Comparison of ENCODE assay signal across 20 cellular contexts in the genomic region with DNA sequence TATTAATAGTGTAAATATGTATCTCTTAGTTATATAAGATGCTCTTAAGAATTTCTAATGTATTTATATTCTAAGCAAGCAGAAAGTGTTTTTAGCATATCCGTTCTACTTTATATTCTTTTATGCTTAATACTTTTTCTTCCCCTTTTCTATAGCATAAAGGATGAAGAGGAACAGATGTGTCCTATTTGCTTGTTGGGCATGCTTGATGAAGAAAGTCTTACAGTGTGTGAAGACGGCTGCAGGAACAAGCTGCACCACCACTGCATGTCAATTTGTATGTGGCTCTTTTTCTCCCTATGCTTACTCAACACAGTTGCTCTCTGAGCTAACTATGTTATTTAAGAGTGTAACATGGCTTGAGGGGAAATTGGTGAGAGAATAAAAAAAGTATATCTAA. TPM values are rescaled to one million over a fixed set of nuclear protein-coding genes. Genes with fewer than 3 reads are reported as not detected.
A peak's percentile ranks its signal among the peaks of the same experiment; 100 is the strongest.
DNase-seq lines count a peak whose midpoint lies in the region; ATAC-seq, FAIRE-seq and TF ChIP-seq lines count a peak whose summit lies in the region.
"Had no signal": no experiment of that assay in that cellular context is flagged by ENCODE, and none has a peak within 500 bp of the region (broad histone marks: within the 10 kb centered on the region; RNA-seq: fewer than 3 reads in every experiment).

No MANE protein-coding gene starts in this region.

- intact Hi-C loops in natural killer cell (cut with micrococcal nuclease), result no loop called here
- intact Hi-C loops in vagina (cut with DNase I), result no loop called here

- H3K4me3 ChIP-seq in vagina, result no peak overlapping the region

- H3K9me3 ChIP-seq in T-helper 17 cell (ENCODE audit: control insufficient read depth, low read length, poor library complexity, severe bottlenecking), result no peaks in the 10 kb centered on the region
- no peaks in the 10 kb centered on the region for H3K9me3 ChIP-seq in vagina
- H3K9me3 ChIP-seq: BE2C, SK-N-SH had no signal

- H3K9me3 Mint-ChIP-seq in natural killer cell, result no peaks in the 10 kb centered on the region
- no peaks in the 10 kb centered on the region for H3K9me3 Mint-ChIP-seq in natural killer cell treated with Interleukin-12 subunit alpha and Interleukin-12 subunit beta and Interleukin-15 and Interleukin-18, amount 100 ng/mL, for 72 hours
- no peaks in the 10 kb centered on the region for H3K9me3 Mint-ChIP-seq in stimulated activated memory B cell treated with anti-CD40 and anti-IgM and Interleukin-4, amounts not matched to agents 10 μg/mL and 1 μg/mL and 100 μg/mL, for 72 hours

- peak; percentile 40 for FAIRE-seq in GM12892 (lab: Jason Lieb, UNC)
- FAIRE-seq: RCC 7860 had no signal

- no peaks in the 10 kb centered on the region for H3K27me3 ChIP-seq in vagina
- H3K27me3 ChIP-seq: BE2C had no signal

- H3K4me1 ChIP-seq in vagina, result no peaks in the 10 kb centered on the region
- H3K4me1 ChIP-seq: BE2C had no signal

- H3K36me3 ChIP-seq in vagina, result peaks cover 0 to 67% of the 10 kb centered on the region in 2 donors

- H3K27ac Mint-ChIP-seq in natural killer cell, result peak overlapping the region; percentile 1 to 6
- no peak overlapping the region for H3K27ac Mint-ChIP-seq in natural killer cell treated with Interleukin-12 subunit alpha and Interleukin-12 subunit beta and Interleukin-15 and Interleukin-18, amount 100 ng/mL, for 72 hours
- peak overlapping the region; percentile 90 for H3K27ac Mint-ChIP-seq in T-helper 17 cell
- H3K27ac Mint-ChIP-seq in stimulated activated memory B cell treated with anti-CD40 and anti-IgM and Interleukin-4, amounts not matched to agents 10 μg/mL and 1 μg/mL and 100 μg/mL, for 72 hours, result peak overlapping the region; percentile 42

- no peak overlapping the region for H3K27ac ChIP-seq in vagina

- TF ChIP-seq CTCF in natural killer cell (IDR thresholded peaks at IDR 0.05) (no peak), vagina (IDR thresholded peaks at IDR 0.05) (no peak)

- TF ChIP-seq POLR2A in GM12892 (IDR thresholded peaks at IDR 0.05; ENCODE audit: low read depth, low read length) (no peak), vagina (IDR thresholded peaks at IDR 0.05) (no peak)

- H3K4me1 Mint-ChIP-seq in natural killer cell (peaks cover 0 to 5% of the 10 kb centered on the region in 2 donors), T-helper 17 cell (peaks cover 39% of the 10 kb centered on the region)
- peaks cover 2 to 15% of the 10 kb centered on the region in 2 donors for H3K4me1 Mint-ChIP-seq in natural killer cell treated with Interleukin-12 subunit alpha and Interleukin-12 subunit beta and Interleukin-15 and Interleukin-18, amount 100 ng/mL, for 72 hours (ENCODE audit: low read depth in 2 of 2)
- peaks cover 50% of the 10 kb centered on the region for H3K4me1 Mint-ChIP-seq in stimulated activated memory B cell treated with anti-CD40 and anti-IgM and Interleukin-4, amounts not matched to agents 10 μg/mL and 1 μg/mL and 100 μg/mL, for 72 hours

- in situ Hi-C loops in ACHN (cut with HindIII; ENCODE audit: low pct_ligation_motif_present, low pct_unique_long_range_greater_than_20kb, low sequenced_read_pairs), result no loop called here

- H3K4me3 Mint-ChIP-seq in natural killer cell (no peak overlapping the region), T-helper 17 cell (peak overlapping the region; percentile 49)
- H3K4me3 Mint-ChIP-seq in natural killer cell treated with Interleukin-12 subunit alpha and Interleukin-12 subunit beta and Interleukin-15 and Interleukin-18, amount 100 ng/mL, for 72 hours, result no peak overlapping the region
- H3K4me3 Mint-ChIP-seq in stimulated activated memory B cell treated with anti-CD40 and anti-IgM and Interleukin-4, amounts not matched to agents 10 μg/mL and 1 μg/mL and 100 μg/mL, for 72 hours, result no peak overlapping the region

- ATAC-seq in natural killer cell (no peak), T-helper 17 cell (no peak), GM21526 (IDR thresholded peaks at IDR 0.05; ENCODE audit: low FRiP score, unreplicated experiment) (no peak)
- no peak for ATAC-seq in natural killer cell treated with Interleukin-12 subunit alpha and Interleukin-12 subunit beta and Interleukin-15 and Interleukin-18, amount 100 ng/mL, for 72 hours
- no peak for ATAC-seq in stimulated activated memory B cell treated with anti-CD40 and anti-IgM and Interleukin-4, amounts not matched to agents 10 μg/mL and 1 μg/mL and 100 μg/mL, for 72 hours

- no peaks in the 10 kb centered on the region for H3K27me3 Mint-ChIP-seq in natural killer cell (ENCODE audit: low read depth in 2 of 2)
- H3K27me3 Mint-ChIP-seq in natural killer cell treated with Interleukin-12 subunit alpha and Interleukin-12 subunit beta and Interleukin-15 and Interleukin-18, amount 100 ng/mL, for 72 hours, result no peaks in the 10 kb centered on the region
- no peaks in the 10 kb centered on the region for H3K27me3 Mint-ChIP-seq in T-helper 17 cell
- H3K27me3 Mint-ChIP-seq in stimulated activated memory B cell treated with anti-CD40 and anti-IgM and Interleukin-4, amounts not matched to agents 10 μg/mL and 1 μg/mL and 100 μg/mL, for 72 hours, result no peaks in the 10 kb centered on the region

- DNase-seq in natural killer cell (no peak), GM12892 (ENCODE audit: insufficient read length) (no peak), T-helper 17 cell (no peak), ACHN (no peak), vagina (ENCODE audit: extremely low spot score in 2 of 2) (no peak)
- no peak for DNase-seq in natural killer cell treated with Interleukin-12 subunit alpha and Interleukin-12 subunit beta and Interleukin-15 and Interleukin-18, amount 100 ng/mL, for 72 hours (ENCODE audit: low spot score)
- DNase-seq: BE2C, DMS 273 treated with DMSO at 0.1 percent for 48 hours, GF-D8, H7, KBM-7, NCI-H1092 treated with DMSO at 0.1 percent for 48 hours, NCI-H1694, NCI-H2227 treated with DMSO at 0.1 percent for 48 hours, NCI-H524, Right ventricle myocardium superior, SK-N-SH had no signal

- H3K36me3 Mint-ChIP-seq in natural killer cell (peaks cover 20% of the 10 kb centered on the region), T-helper 17 cell (ENCODE audit: low read depth) (peaks cover 15% of the 10 kb centered on the region)
- H3K36me3 Mint-ChIP-seq in natural killer cell treated with Interleukin-12 subunit alpha and Interleukin-12 subunit beta and Interleukin-15 and Interleukin-18, amount 100 ng/mL, for 72 hours, result peaks cover 30% of the 10 kb centered on the region
- H3K36me3 Mint-ChIP-seq in stimulated activated memory B cell treated with anti-CD40 and anti-IgM and Interleukin-4, amounts not matched to agents 10 μg/mL and 1 μg/mL and 100 μg/mL, for 72 hours, result peaks cover 63% of the 10 kb centered on the region

RNA-seq across cellular contexts. Expression of gene SETD9, which starts 37.6 kb away (rescaled TPM):
- 1 to 10 TPM; 5.6 to 8.6 (median 6.0) TPM for total RNA-seq in natural killer cell
- 10 to 100 TPM in 1 of 2 donors, 1 to 10 TPM in 1; 4.5 to 12.1 TPM for total RNA-seq in natural killer cell treated with Interleukin-12 subunit alpha and Interleukin-12 subunit beta and Interleukin-15 and Interleukin-18, amount 100 ng/mL, for 72 hours
- polyA plus RNA-seq in GM12892 (2012; ENCODE audit: missing spikeins), result 6.3 TPM
- 1 to 10 TPM; 3.5 to 4.5 TPM for total RNA-seq in T-helper 17 cell
- total RNA-seq in vagina, result 2.7 TPM

RNA-seq across cellular contexts. Expression of gene MAP3K1, which starts 56.4 kb away (rescaled TPM):
- total RNA-seq in natural killer cell, result 10 to 100 TPM; 27.8 to 35.7 (median 35.5) TPM
- 10 to 100 TPM; 11.1 to 16.3 TPM for total RNA-seq in natural killer cell treated with Interleukin-12 subunit alpha and Interleukin-12 subunit beta and Interleukin-15 and Interleukin-18, amount 100 ng/mL, for 72 hours
- 4.0 TPM for polyA plus RNA-seq in GM12892 (2012; ENCODE audit: missing spikeins)
- 100 to 1,000 TPM in 1 of 2 donors, 10 to 100 TPM in 1; 99.2 to 120 TPM for total RNA-seq in T-helper 17 cell
- 33.1 TPM for total RNA-seq in vagina

Comparison
In these comparisons a context has a peak if more than half of its experiments do, and no peak if none do; other contexts are left out.
1. H3K27ac Mint-ChIP-seq: peak in natural killer cell (2 of 2), T-helper 17 cell (single experiment) and stimulated activated memory B cell treated with anti-CD40 and anti-IgM and Interleukin-4, amounts not matched to agents 10 μg/mL and 1 μg/mL and 100 μg/mL, for 72 hours (single experiment); none in natural killer cell treated with Interleukin-12 subunit alpha and Interleukin-12 subunit beta and Interleukin-15 and Interleukin-18, amount 100 ng/mL, for 72 hours (0 of 2).